Comparison of ENCODE assay signal across 10 cellular contexts in genomic region chr14:22572562-22573058, GRCh38. TPM values are rescaled to one million over a fixed set of nuclear protein-coding genes. Genes with fewer than 3 reads are reported as not detected.
DNase-seq lines count a peak whose midpoint lies in the region; ATAC-seq and TF ChIP-seq lines count a peak whose summit lies in the region.
"Had no signal": no experiment of that assay in that cellular context is flagged by ENCODE, and none has a peak within 500 bp of the region (broad histone marks: within the 10 kb centered on the region; RNA-seq: fewer than 3 reads in every experiment).

No MANE protein-coding gene starts in this region.

- H3K27ac ChIP-seq in suprapubic skin, result peak overlapping the region; percentile 36

- no peaks in the 10 kb centered on the region for H3K27me3 Mint-ChIP-seq in activated T-cell treated with anti-CD3 and anti-CD28 coated beads, Interleukin-2, amount 50 U/mL, for 72 hours (ENCODE audit: low read depth)
- H3K27me3 Mint-ChIP-seq: B cell had no signal

- no peaks in the 10 kb centered on the region for H3K9me3 Mint-ChIP-seq in activated T-cell treated with anti-CD3 and anti-CD28 coated beads, Interleukin-2, amount 50 U/mL, for 72 hours

- peak overlapping the region; percentile 19 for H3K27ac Mint-ChIP-seq in activated T-cell treated with anti-CD3 and anti-CD28 coated beads, Interleukin-2, amount 50 U/mL, for 72 hours
- H3K27ac Mint-ChIP-seq: B cell had no signal

- ATAC-seq in activated T-cell treated with anti-CD3 and anti-CD28 coated beads, Interleukin-2, amount 50 U/mL, for 72 hours (replicated peaks in 1 of 2), result no peak
- peak; percentile 79 for ATAC-seq in SK-N-SH treated with all-trans-retinoic acid at 6 μM for 48 hours

- 81% methylated on average over 1 of the region's 1 CpG for WGBS in suprapubic skin

- no peaks in the 10 kb centered on the region for H3K4me1 ChIP-seq in suprapubic skin

- no peak for TF ChIP-seq EP300 in suprapubic skin (IDR thresholded peaks at IDR 0.05)

- H3K36me3 ChIP-seq in suprapubic skin, result peaks cover 34% of the 10 kb centered on the region
- H3K36me3 ChIP-seq in MG63, result peaks cover 29% of the 10 kb centered on the region

- no peak for TF ChIP-seq POLR2A in suprapubic skin (IDR thresholded peaks at IDR 0.05)

- no peak overlapping the region for H3K4me3 Mint-ChIP-seq in activated T-cell treated with anti-CD3 and anti-CD28 coated beads, Interleukin-2, amount 50 U/mL, for 72 hours
- H3K4me3 Mint-ChIP-seq: B cell had no signal

- no peak overlapping the region for H3K4me3 ChIP-seq in fibroblast of mammary gland (ENCODE audit: control insufficient read depth, low read depth, low read length)
- no peak overlapping the region for H3K4me3 ChIP-seq in suprapubic skin
- no peak overlapping the region for H3K4me3 ChIP-seq in MG63

- H3K27me3 ChIP-seq in suprapubic skin, result no peaks in the 10 kb centered on the region
- no peaks in the 10 kb centered on the region for H3K27me3 ChIP-seq in MG63

- H3K9me3 ChIP-seq in suprapubic skin (no peaks in the 10 kb centered on the region), MG63 (no peaks in the 10 kb centered on the region)

- H3K36me3 Mint-ChIP-seq in activated T-cell treated with anti-CD3 and anti-CD28 coated beads, Interleukin-2, amount 50 U/mL, for 72 hours (ENCODE audit: insufficient read depth in 2 of 2), result peaks cover 7 to 25% of the 10 kb centered on the region in 2 donors

- no peak for DNase-seq in activated T-cell treated with anti-CD3 and anti-CD28 coated beads, Interleukin-2, amount 50 U/mL, for 72 hours
- no peak for DNase-seq in activated T-cell treated with anti-CD3 and anti-CD28 coated beads, Interleukin-2, amount 50 U/mL, for 1 hour
- DNase-seq in fibroblast of mammary gland (ENCODE audit: low read depth), result peak; percentile 30
- DNase-seq in suprapubic skin (ENCODE audit: low spot score in 2 of 2), result no peak
- DNase-seq in HK-2 (ENCODE audit: unreplicated experiment), result no peak
- DNase-seq in MG63, result no peak
- DNase-seq in iPS-NIHi11 (ENCODE audit: low spot score), result no peak
- DNase-seq: NCI-H1436 treated with DMSO at 0.1 percent for 48 hours had no signal

- TF ChIP-seq CTCF in fibroblast of mammary gland (conservative IDR thresholded peaks at IDR 0.05; ENCODE audit: control insufficient read depth, insufficient read depth, low read depth, low read length), result no peak
- no peak for TF ChIP-seq CTCF in suprapubic skin (IDR thresholded peaks at IDR 0.05)

- peaks cover 68% of the 10 kb centered on the region for H3K4me1 Mint-ChIP-seq in activated T-cell treated with anti-CD3 and anti-CD28 coated beads, Interleukin-2, amount 50 U/mL, for 72 hours (ENCODE audit: low read depth)

TF ChIP-seq in SK-N-SH treated with all-trans-retinoic acid at 6 μM for 48 hours, 23 proteins besides CTCF, POLR2A, EP300 and RAD21:
- no peak for TF ChIP-seq CREB5 (CRISPR knock-in tag; IDR thresholded peaks at IDR 0.05; ENCODE audit: low read depth)
- TF ChIP-seq ZFP3 (CRISPR knock-in tag; IDR thresholded peaks at IDR 0.05), result no peak
- TF ChIP-seq CSDC2 (CRISPR knock-in tag; IDR thresholded peaks at IDR 0.05), result no peak
- TF ChIP-seq PPARA (CRISPR knock-in tag; IDR thresholded peaks at IDR 0.05; ENCODE audit: borderline replicate concordance), result no peak
- TF ChIP-seq GLIS3 (CRISPR knock-in tag; IDR thresholded peaks at IDR 0.05), result no peak
- TF ChIP-seq PATZ1 (CRISPR knock-in tag; IDR thresholded peaks at IDR 0.05; ENCODE audit: borderline replicate concordance), result no peak
- TF ChIP-seq ZC3H10 (CRISPR knock-in tag; IDR thresholded peaks at IDR 0.05), result no peak
- no peak for TF ChIP-seq ARNTL (CRISPR knock-in tag; IDR thresholded peaks at IDR 0.05; ENCODE audit: borderline replicate concordance, low read depth)
- no peak for TF ChIP-seq BACH2 (CRISPR knock-in tag; IDR thresholded peaks at IDR 0.05; ENCODE audit: borderline replicate concordance)
- TF ChIP-seq RARB (CRISPR knock-in tag; IDR thresholded peaks at IDR 0.05), result no peak
- TF ChIP-seq ZNF8 (CRISPR knock-in tag; IDR thresholded peaks at IDR 0.05), result no peak
- TF ChIP-seq OSR1 (CRISPR knock-in tag; IDR thresholded peaks at IDR 0.05), result no peak
- TF ChIP-seq TSHZ2 (CRISPR knock-in tag; IDR thresholded peaks at IDR 0.05), result no peak

RNA-seq across cellular contexts. Expression of gene DAD1, which starts 16.4 kb away (rescaled TPM):
- total RNA-seq in activated T-cell treated with anti-CD3 and anti-CD28 coated beads, Interleukin-2, amount 50 U/mL, for 72 hours, result 100 to 1,000 TPM; 165 to 188 TPM
- 100 to 1,000 TPM; 110 to 212 (median 187) TPM for total RNA-seq in suprapubic skin
- total RNA-seq in MG63 (2014; rRNA removed; shearing (Covaris generic); ENCODE audit: low replicate concordance), result 275 and 292 TPM in 2 replicates

RNA-seq across cellular contexts. Expression of gene ABHD4, which starts 25.5 kb away (rescaled TPM):
- 10 to 100 TPM; 18.8 to 21.9 TPM for total RNA-seq in activated T-cell treated with anti-CD3 and anti-CD28 coated beads, Interleukin-2, amount 50 U/mL, for 72 hours
- 10 to 100 TPM; 15.3 to 30.4 (median 21.8) TPM for total RNA-seq in suprapubic skin
- total RNA-seq in MG63 (2014; rRNA removed; shearing (Covaris generic); ENCODE audit: low replicate concordance), result 0.89 and 15.5 TPM in 2 replicates
